Comparison of ENCODE assay signal across 1 cellular context in genomic region chr6:72363844-72364740, GRCh38.
TF ChIP-seq lines count a peak whose summit lies in the region.

No MANE protein-coding gene starts in this region.

TF ChIP-seq in IMR-90, 13 proteins besides CTCF, POLR2A, EP300 and RAD21 (continued from another document):
- no peak for TF ChIP-seq CHD1 (IDR thresholded peaks at IDR 0.05; ENCODE audit: low read depth, low read length)
TF ChIP-seq in IMR-90: peak in this region for 5.
